8 cellular contexts compared by ENCODE assay signal in the genomic region with DNA sequence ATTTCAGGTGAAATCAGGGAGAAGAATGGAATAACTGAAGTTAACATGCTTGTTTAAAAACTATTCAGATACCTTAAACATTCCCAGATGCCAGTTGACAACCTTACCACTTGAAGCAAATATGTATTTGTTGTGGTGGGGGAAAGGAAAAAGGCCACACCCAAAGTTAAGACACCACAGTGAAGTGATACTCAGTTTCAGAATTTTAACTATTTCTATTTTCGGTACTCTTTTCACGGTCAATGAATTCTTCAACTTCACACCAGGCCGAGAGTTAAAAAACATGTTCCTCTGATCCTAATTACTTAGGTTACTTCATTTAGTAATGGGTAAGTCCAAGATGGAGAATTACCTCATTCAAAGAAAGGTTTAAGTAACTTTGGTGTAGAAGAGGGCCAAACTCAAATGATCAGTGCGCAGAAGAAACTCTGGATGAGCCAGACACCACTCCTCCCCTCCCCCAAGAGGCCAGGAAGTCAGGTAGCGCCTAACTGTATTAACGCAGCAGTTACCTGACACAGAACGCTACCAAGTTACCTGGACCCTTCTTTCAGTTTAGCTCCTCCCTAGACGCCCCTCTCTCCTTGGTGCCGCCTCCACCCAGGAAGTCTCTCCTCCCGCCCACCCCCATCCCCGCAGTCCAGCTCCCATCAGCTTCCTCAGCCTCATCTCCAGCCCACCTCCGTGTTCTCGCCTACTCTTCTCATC. TPM values are rescaled to one million over a fixed set of nuclear protein-coding genes. Genes with fewer than 3 reads are reported as not detected.
DNase-seq lines count a peak whose midpoint lies in the region; ATAC-seq, FAIRE-seq and TF ChIP-seq lines count a peak whose summit lies in the region.

No MANE protein-coding gene starts in this region.

- DNase-seq in CD4-positive, CD25-positive, alpha-beta regulatory T cell = peak; percentile 42 to 55 (median 43)
- peak; percentile 13 for DNase-seq in HTR-8/SVneo (ENCODE audit: insufficient read length, low spot score)
- peak; percentile 9 to 28 for DNase-seq in activated CD4-positive, alpha-beta T cell treated with anti-CD3 and anti-CD28 coated beads, Interleukin-2, amount 50 U/mL, for 4 hours
- no peak for DNase-seq in esophagus squamous epithelium (lab: John Stamatoyannopoulos, UW)
- no peak for DNase-seq in neural crest cell (ENCODE audit: low read depth, low spot score)
- DNase-seq in HK-2 (ENCODE audit: unreplicated experiment) = no peak

- H3K4me3 Mint-ChIP-seq in CD4-positive, CD25-positive, alpha-beta regulatory T cell = peak overlapping the region; percentile 86 to 98 (median 97)
- H3K4me3 Mint-ChIP-seq in neural crest cell = peak overlapping the region; percentile 97

- no peak for ATAC-seq in CD4-positive, CD25-positive, alpha-beta regulatory T cell (ENCODE audit: low read depth in 2 of 2)
- ATAC-seq in GM19397 (IDR thresholded peaks at IDR 0.05; ENCODE audit: unreplicated experiment) (peak; percentile 7), HG03097 (IDR thresholded peaks at IDR 0.05; ENCODE audit: low FRiP score, unreplicated experiment) (no peak)

- H3K27ac Mint-ChIP-seq in CD4-positive, CD25-positive, alpha-beta regulatory T cell = peak overlapping the region; percentile 78 to 98 (median 89)
- peak overlapping the region; percentile 94 for H3K27ac Mint-ChIP-seq in neural crest cell (ENCODE audit: unreplicated experiment)

- H3K36me3 ChIP-seq in CD4-positive, CD25-positive, alpha-beta regulatory T cell (ENCODE audit: control insufficient read depth, insufficient read depth, low read length) = peaks cover 8% of the 10 kb centered on the region
- peaks cover 0 to 16% (median 0%) of the 10 kb centered on the region in 3 donors for H3K36me3 ChIP-seq in esophagus squamous epithelium

- intact Hi-C loops in esophagus squamous epithelium (cut with DNase I) = no loop called here

- H3K27me3 ChIP-seq in CD4-positive, CD25-positive, alpha-beta regulatory T cell (ENCODE audit: control insufficient read depth, insufficient read depth, low read length) = no peaks in the 10 kb centered on the region
- no peaks in the 10 kb centered on the region for H3K27me3 ChIP-seq in esophagus squamous epithelium

- peak overlapping the region; percentile 92 for H3K4me3 ChIP-seq in CD4-positive, CD25-positive, alpha-beta regulatory T cell (ENCODE audit: low read depth, low read length)
- peak overlapping the region; percentile 78 to 90 (median 84) for H3K4me3 ChIP-seq in esophagus squamous epithelium

- peaks cover 59% of the 10 kb centered on the region for H3K4me1 ChIP-seq in CD4-positive, CD25-positive, alpha-beta regulatory T cell (ENCODE audit: control insufficient read depth, insufficient read depth, low read length, poor library complexity, severe bottlenecking)
- peaks cover 3 to 74% (median 31%) of the 10 kb centered on the region in 3 donors for H3K4me1 ChIP-seq in esophagus squamous epithelium

- H3K4me1 Mint-ChIP-seq in CD4-positive, CD25-positive, alpha-beta regulatory T cell = peaks cover 29 to 90% (median 62%) of the 10 kb centered on the region in 4 donors
- peaks cover 27% of the 10 kb centered on the region for H3K4me1 Mint-ChIP-seq in neural crest cell

- H3K9me3 Mint-ChIP-seq in CD4-positive, CD25-positive, alpha-beta regulatory T cell = no peaks in the 10 kb centered on the region
- H3K9me3 Mint-ChIP-seq in neural crest cell = no peaks in the 10 kb centered on the region

- H3K27ac ChIP-seq in CD4-positive, CD25-positive, alpha-beta regulatory T cell (ENCODE audit: insufficient read depth, low read length, poor library complexity, severe bottlenecking) = peak overlapping the region; percentile 91
- peak overlapping the region; percentile 91 to 93 (median 92) for H3K27ac ChIP-seq in esophagus squamous epithelium

- no peak for TF ChIP-seq POLR2A in esophagus squamous epithelium (IDR thresholded peaks at IDR 0.05)

- H3K9me3 ChIP-seq in CD4-positive, CD25-positive, alpha-beta regulatory T cell (ENCODE audit: control insufficient read depth in 2 of 2, low read length in 2 of 2) = no peaks in the 10 kb centered on the region
- no peaks in the 10 kb centered on the region for H3K9me3 ChIP-seq in esophagus squamous epithelium

- peaks cover 9% of the 10 kb centered on the region for H3K36me3 Mint-ChIP-seq in CD4-positive, CD25-positive, alpha-beta regulatory T cell
- H3K36me3 Mint-ChIP-seq in neural crest cell (ENCODE audit: low read depth) = no peaks in the 10 kb centered on the region

- no peaks in the 10 kb centered on the region for H3K27me3 Mint-ChIP-seq in CD4-positive, CD25-positive, alpha-beta regulatory T cell
- H3K27me3 Mint-ChIP-seq in neural crest cell (ENCODE audit: low read depth) = no peaks in the 10 kb centered on the region

- FAIRE-seq in HTR-8/SVneo (lab: Jason Lieb, UNC) = no peak

- TF ChIP-seq CTCF in esophagus squamous epithelium (IDR thresholded peaks at IDR 0.05) (no peak), neural crest cell (conservative IDR thresholded peaks at IDR 0.05) (no peak)

- 3 to 4% methylated on average over 12 to 13 of the region's 13 CpGs for WGBS in esophagus squamous epithelium, 2 donors

RNA-seq across cellular contexts. Expression of gene MTPN, which starts 0.7 kb away (rescaled TPM):
- 106 TPM for total RNA-seq in CD4-positive, CD25-positive, alpha-beta regulatory T cell
- 100 to 1,000 TPM in 2 of 4 donors, 10 to 100 TPM in 2; 75.3 to 121 (median 97.4) TPM for polyA plus RNA-seq in CD4-positive, CD25-positive, alpha-beta regulatory T cell
- total RNA-seq in esophagus squamous epithelium (100 to 1,000 TPM; 100 to 182 (median 145) TPM), neural crest cell (114 and 117 TPM in 2 replicates)

Comparison
In these comparisons a context has a peak if more than half of its experiments do, and no peak if none do; other contexts are left out.
1. DNase-seq: peak in CD4-positive, CD25-positive, alpha-beta regulatory T cell (3 of 3), HTR-8/SVneo (single experiment) and activated CD4-positive, alpha-beta T cell treated with anti-CD3 and anti-CD28 coated beads, Interleukin-2, amount 50 U/mL, for 4 hours (2 of 2); none in esophagus squamous epithelium (single experiment), neural crest cell (single experiment) and HK-2 (single experiment).